In the genomic region with DNA sequence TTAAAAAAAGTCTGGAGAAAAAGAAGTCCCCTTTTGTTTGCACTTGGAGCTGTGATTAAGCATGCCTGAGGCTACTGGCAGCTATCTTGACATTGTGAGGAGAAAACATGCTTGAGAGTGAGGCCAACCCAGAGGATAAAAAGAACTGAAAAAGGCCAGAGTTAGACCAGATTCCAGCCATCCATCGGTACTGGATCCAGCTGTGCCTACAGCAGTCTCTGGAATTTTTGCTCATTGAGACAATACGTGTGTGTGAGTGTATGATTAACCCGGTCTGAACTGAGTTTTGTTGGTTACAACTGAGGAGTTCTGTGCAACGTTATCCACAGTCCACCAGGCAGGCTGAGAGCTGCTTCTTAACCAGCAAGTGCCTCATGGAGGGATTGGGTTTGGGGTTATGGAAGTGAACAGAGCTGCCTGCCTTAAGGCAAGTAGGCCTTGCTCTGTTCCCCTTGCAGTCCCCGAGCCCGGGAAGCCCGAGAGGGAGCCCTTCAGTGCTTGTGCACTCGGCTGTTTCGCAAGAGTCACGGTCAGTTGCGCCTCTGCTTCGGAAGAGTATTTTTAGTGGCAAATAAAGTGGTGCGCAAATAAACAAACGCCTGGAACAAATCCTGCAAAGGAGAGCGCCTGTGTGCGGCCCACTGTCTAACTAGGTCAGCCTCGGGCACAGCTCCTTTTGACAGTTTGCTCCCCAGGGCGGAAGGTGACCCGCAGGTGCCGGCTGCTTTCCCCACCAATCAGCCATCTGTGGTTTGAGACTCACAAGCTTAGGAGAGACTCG, we compare ENCODE assay signal across 10 cellular contexts. TPM values are rescaled to one million over a fixed set of nuclear protein-coding genes. Genes with fewer than 3 reads are reported as not detected.
DNase-seq lines count a peak whose midpoint lies in the region; ATAC-seq and TF ChIP-seq lines count a peak whose summit lies in the region.
"Had no signal": no experiment of that assay in that cellular context is flagged by ENCODE, and none has a peak within 500 bp of the region (broad histone marks: within the 10 kb centered on the region; RNA-seq: fewer than 3 reads in every experiment).

No MANE protein-coding gene starts in this region.

- H3K27me3 ChIP-seq in psoas muscle (ENCODE audit: insufficient read depth in 3 of 3, low read length in 2 of 3): no peaks in the 10 kb centered on the region

- no peaks in the 10 kb centered on the region for H3K36me3 ChIP-seq in psoas muscle (ENCODE audit: insufficient read depth in 1 of 2, low read depth in 1 of 2)

- no peaks in the 10 kb centered on the region for H3K9me3 ChIP-seq in psoas muscle

- DNase-seq in ELR (ENCODE audit: low read depth) (peak; percentile 41), NOMO-1 treated with DMSO at 0.1 percent for 48 hours (lab: John Stamatoyannopoulos, UW; ENCODE audit: unreplicated experiment) (peak; percentile 86), fibroblast of villous mesenchyme (ENCODE audit: low read depth) (peak; percentile 35), psoas muscle (peak; percentile 40 to 75), NCI-H2227 (lab: John Stamatoyannopoulos, UW; ENCODE audit: unreplicated experiment) (no peak), HCEC 1CT (no peak), GM13977 (ENCODE audit: low spot score) (no peak)
- DNase-seq: activated CD4-positive, alpha-beta T cell treated with anti-CD3 and anti-CD28 coated beads for 36 hours; NCI-H774 had no signal

- intact Hi-C loops in psoas muscle (cut with DNase I): loop anchor here in 1 of 2 donors (5.0 kb wide), 1 partner anchor 61 kb away; a partner anchor contains a TSS

- no peak overlapping the region for H3K4me3 ChIP-seq in fibroblast of villous mesenchyme (ENCODE audit: low read depth, low read length)
- no peak overlapping the region for H3K4me3 ChIP-seq in psoas muscle

- ATAC-seq in psoas muscle (peak in 1 of 4 donors; percentile 30), HG02798 (IDR thresholded peaks at IDR 0.05; ENCODE audit: poor library complexity, unreplicated experiment) (no peak)
- ATAC-seq: activated CD4-positive, alpha-beta T cell treated with anti-CD3 and anti-CD28 coated beads for 36 hours had no signal

- no peaks in the 10 kb centered on the region for H3K4me1 ChIP-seq in psoas muscle

- no peak for TF ChIP-seq CTCF in fibroblast of villous mesenchyme (IDR thresholded peaks at IDR 0.05; ENCODE audit: insufficient read depth, low read depth, low read length)
- no peak for TF ChIP-seq CTCF in psoas muscle (IDR thresholded peaks at IDR 0.05)
- TF ChIP-seq CTCF in GM13977 (IDR thresholded peaks at IDR 0.05; ENCODE audit: extremely low read depth, insufficient read depth, missing control alignments): no peak

- in situ Hi-C loops in GM13977 (cut with MboI; ENCODE audit: low pct_unique_long_range_greater_than_20kb, low sequenced_read_pairs, unreplicated experiment): no loop called here

- H3K27ac ChIP-seq in psoas muscle: no peak overlapping the region

- WGBS in psoas muscle, 3 donors: 76 to 84% (median 80%) methylated on average over 21 of the region's 21 CpGs

RNA-seq across cellular contexts. Expression of a gene that starts 57.1 kb away (rescaled TPM):
- total RNA-seq in fibroblast of villous mesenchyme (not detected in 2 replicates), psoas muscle (1 to 10 TPM in 1 of 4 donors, under 1 TPM in 3; 0.32 to 1.0 (median 0.67) TPM)
- polyA plus RNA-seq in psoas muscle: under 1 TPM; 0.08 to 0.18 (median 0.10) TPM
- total RNA-seq: activated CD4-positive, alpha-beta T cell treated with anti-CD3 and anti-CD28 coated beads for 36 hours had no signal

Comparison
In these comparisons a context has a peak if more than half of its experiments do, and no peak if none do; other contexts are left out.
1. DNase-seq: peak in ELR (single experiment), NOMO-1 treated with DMSO at 0.1 percent for 48 hours (single experiment), fibroblast of villous mesenchyme (single experiment) and psoas muscle (2 of 2); none in NCI-H2227 (single experiment), HCEC 1CT (single experiment) and GM13977 (single experiment).